ENCODE assay signal across 9 cellular contexts in the genomic region with DNA sequence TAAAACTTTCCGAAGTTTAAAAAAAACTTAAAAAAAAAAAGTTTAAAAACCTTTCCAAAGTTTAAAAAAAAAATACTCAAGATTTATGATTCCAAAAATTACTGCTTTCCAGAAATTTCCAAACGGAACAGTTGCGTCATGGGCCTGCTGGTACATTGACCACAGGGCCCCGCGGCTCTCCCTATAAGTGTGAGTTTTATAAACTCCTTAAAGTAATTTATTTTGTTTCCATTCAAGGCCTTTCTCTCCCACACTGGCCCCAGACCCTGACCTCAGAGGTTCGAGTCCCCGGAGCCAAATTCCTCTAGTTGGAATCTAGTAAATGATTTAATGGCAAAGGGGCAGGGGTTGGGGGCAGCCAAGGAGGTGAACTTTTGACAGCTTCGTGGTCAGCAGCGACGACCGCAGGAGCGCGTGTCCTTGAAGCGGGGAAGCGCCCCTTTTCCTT.
DNase-seq lines count a peak whose midpoint lies in the region; ATAC-seq, FAIRE-seq and TF ChIP-seq lines count a peak whose summit lies in the region.
"Had no signal": no experiment of that assay in that cellular context is flagged by ENCODE, and none has a peak within 500 bp of the region (broad histone marks: within the 10 kb centered on the region; RNA-seq: fewer than 3 reads in every experiment).

No MANE protein-coding gene starts in this region.

- H3K4me3 ChIP-seq in K562: peak overlapping the region; percentile 40; the same call in 1 of the 2 replicates
- H3K4me3 ChIP-seq in suprapubic skin: peak overlapping the region; percentile 69

- peak overlapping the region; percentile 95 for H3K27ac Mint-ChIP-seq in T-helper 1 cell treated with Interleukin-12 subunit alpha and Interleukin-12 subunit beta and Interleukin-4 antibody, amounts not matched to agents 30 μg/mL and 1 μg/mL, for 36 hours

- CTCF ChIA-PET in K562 (lab: Yijun Ruan, JAX; ENCODE audit: low intra/inter-chr PET ratio): no interaction called here

- peak overlapping the region; percentile 93 for H3K4me2 ChIP-seq in K562 (ENCODE audit: insufficient read depth, low read length)

- 0 out of 4 replicates have a peak overlapping the region, but pooled peaks of 1 of the 2 experiments have one; percentile 31 for H3K9ac ChIP-seq in K562 (ENCODE audit: insufficient read depth in 1 of 2, low read depth in 2 of 2, low read length in 2 of 2)

- in situ Hi-C loops in K562 (cut with MboI): no loop called here

- H3K4me1 ChIP-seq in K562 (replicated peaks in 1 of 2; ENCODE audit: control insufficient read depth in 2 of 2, insufficient read depth in 2 of 2, low read length in 2 of 2): peaks cover 2 to 19% of the 10 kb centered on the region in 2 experiments; a peak in 4 of 5 replicates
- peaks cover 31% of the 10 kb centered on the region for H3K4me1 ChIP-seq in suprapubic skin

- FAIRE-seq in K562 (lab: Jason Lieb, UNC): no peak
- no peak for FAIRE-seq in D721Med (lab: Jason Lieb, UNC)
- FAIRE-seq: A204.1 had no signal

- 0 out of 2 replicates have a peak, but pooled peaks cover 4% of the 10 kb centered on the region for H4K20me1 ChIP-seq in K562 (replicated peaks; ENCODE audit: control insufficient read depth, insufficient read depth, low read length)

- no TSS peak for BruUV-seq in K562 (replicated peaks; lab: Mats Ljungman, UMichigan)

- ATAC-seq in K562 (no peak), HG02981 (IDR thresholded peaks at IDR 0.05; ENCODE audit: unreplicated experiment) (no peak)

- no peak for TF ChIP-seq EP300 in K562 (IDR thresholded peaks at IDR 0.05; ENCODE audit: low read length)
- TF ChIP-seq EP300 in suprapubic skin (IDR thresholded peaks at IDR 0.05): no peak

- H3K27me3 ChIP-seq in K562 (ENCODE audit: control insufficient read depth in 2 of 2, insufficient read depth in 2 of 2, low read length in 2 of 2): peaks cover 2 to 20% of the 10 kb centered on the region in 2 experiments; a peak in 4 of 5 replicates
- no peaks in the 10 kb centered on the region for H3K27me3 ChIP-seq in layer of hippocampus (ENCODE audit: control insufficient read depth, insufficient read depth, low read length)
- H3K27me3 ChIP-seq in suprapubic skin: no peaks in the 10 kb centered on the region

- H3K27ac ChIP-seq in K562 (ENCODE audit: extremely low read depth, low read depth, low read length): no peak overlapping the region
- peak overlapping the region; percentile 90 for H3K27ac ChIP-seq in layer of hippocampus (ENCODE audit: low read depth, low read length)
- H3K27ac ChIP-seq in suprapubic skin: peak overlapping the region; percentile 89

- H3K4me3 Mint-ChIP-seq in T-helper 1 cell treated with Interleukin-12 subunit alpha and Interleukin-12 subunit beta and Interleukin-4 antibody, amounts not matched to agents 30 μg/mL and 1 μg/mL, for 36 hours: peak overlapping the region; percentile 89

- POLR2A ChIA-PET in K562 (lab: Yijun Ruan, JAX): interaction anchor here (0.7 kb wide), 1 partner anchor 169 kb away, joined by 3 read pairs; no protein-coding TSS in a partner anchor

- intact Hi-C loops in K562 (cut with micrococcal nuclease): no loop called here

- H3K36me3 Mint-ChIP-seq in T-helper 1 cell treated with Interleukin-12 subunit alpha and Interleukin-12 subunit beta and Interleukin-4 antibody, amounts not matched to agents 30 μg/mL and 1 μg/mL, for 36 hours (ENCODE audit: low read depth): no peaks in the 10 kb centered on the region

- H3K36me3 ChIP-seq in K562 (ENCODE audit: control insufficient read depth, insufficient read depth, low read length) (no peaks in the 10 kb centered on the region), suprapubic skin (no peaks in the 10 kb centered on the region)

- no peaks in the 10 kb centered on the region for H3K9me3 Mint-ChIP-seq in T-helper 1 cell treated with Interleukin-12 subunit alpha and Interleukin-12 subunit beta and Interleukin-4 antibody, amounts not matched to agents 30 μg/mL and 1 μg/mL, for 36 hours

- H3K4me1 Mint-ChIP-seq in T-helper 1 cell treated with Interleukin-12 subunit alpha and Interleukin-12 subunit beta and Interleukin-4 antibody, amounts not matched to agents 30 μg/mL and 1 μg/mL, for 36 hours (ENCODE audit: low read depth): peaks cover 24% of the 10 kb centered on the region

- peaks cover 38% of the 10 kb centered on the region for H3K27me3 Mint-ChIP-seq in T-helper 1 cell treated with Interleukin-12 subunit alpha and Interleukin-12 subunit beta and Interleukin-4 antibody, amounts not matched to agents 30 μg/mL and 1 μg/mL, for 36 hours (ENCODE audit: low read depth)

- DNase-seq in T-helper 1 cell: no peak
- no peak for DNase-seq in K562 (ENCODE audit: extremely low read depth in 1 of 4, low spot score in 3 of 4)
- DNase-seq in suprapubic skin (ENCODE audit: low spot score in 2 of 2): peak in 1 of 2 donors; percentile 86
- no peak for DNase-seq in NCI-H2171 (lab: John Stamatoyannopoulos, UW)
- DNase-seq in D721Med (ENCODE audit: insufficient read length, low spot score): no peak

- TF ChIP-seq POLR2A in K562 (conservative IDR thresholded peaks at IDR 0.05) (no peak), suprapubic skin (IDR thresholded peaks at IDR 0.05) (no peak)

- peak overlapping the region; percentile 98 for H2AFZ ChIP-seq in K562 (ENCODE audit: low read depth, low read length)

- WGBS in K562 (ENCODE audit: insufficient coverage, low coverage, missing lambda C conversion rate): 17% methylated on average over 12 of the region's 15 CpGs
- 12% methylated on average over 15 of the region's 15 CpGs for WGBS in suprapubic skin

- no peak for TF ChIP-seq RAD21 in K562 (CRISPR knock-in tag; conservative IDR thresholded peaks at IDR 0.05 in 1 of 2, IDR thresholded peaks at IDR 0.05 in 1 of 2)

- H3K9me3 ChIP-seq in K562 (replicated peaks; ENCODE audit: control insufficient read depth, insufficient read depth, low read depth, low read length) (no peaks in the 10 kb centered on the region), suprapubic skin (no peaks in the 10 kb centered on the region)

- H3K79me2 ChIP-seq in K562 (ENCODE audit: control insufficient read depth, insufficient read depth, low read length): no peaks in the 10 kb centered on the region

- TF ChIP-seq CTCF in K562 (IDR thresholded peaks at IDR 0.05 in 2 of 3, conservative IDR thresholded peaks at IDR 0.05 in 1 of 3; ENCODE audit: insufficient read depth in 2 of 3, low read depth in 1 of 3, low read length in 3 of 3): no peak
- TF ChIP-seq CTCF in suprapubic skin (IDR thresholded peaks at IDR 0.05): no peak
- TF ChIP-seq CTCF in D721Med (IDR thresholded peaks at IDR 0.05; ENCODE audit: insufficient read depth, missing control alignments): no peak

- H3K9me1 ChIP-seq in K562 (ENCODE audit: control insufficient read depth, insufficient read depth, low read length): peaks cover 4% of the 10 kb centered on the region

TF ChIP-seq in K562, 482 proteins besides CTCF, POLR2A, EP300 and RAD21:
- TF ChIP-seq HEY1 (CRISPR knock-in tag; IDR thresholded peaks at IDR 0.05; ENCODE audit: borderline replicate concordance): no peak
- no peak for TF ChIP-seq NR4A1 (CRISPR knock-in tag; IDR thresholded peaks at IDR 0.05)
- TF ChIP-seq NR4A1 (tag; IDR thresholded peaks at IDR 0.05): 0 out of 2 replicates have a peak, but pooled peaks have one; percentile 22
- TF ChIP-seq, protein P1, sequence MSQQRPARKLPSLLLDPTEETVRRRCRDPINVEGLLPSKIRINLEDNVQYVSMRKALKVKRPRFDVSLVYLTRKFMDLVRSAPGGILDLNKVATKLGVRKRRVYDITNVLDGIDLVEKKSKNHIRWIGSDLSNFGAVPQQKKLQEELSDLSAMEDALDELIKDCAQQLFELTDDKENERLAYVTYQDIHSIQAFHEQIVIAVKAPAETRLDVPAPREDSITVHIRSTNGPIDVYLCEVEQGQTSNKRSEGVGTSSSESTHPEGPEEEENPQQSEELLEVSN (IDR thresholded peaks at IDR 0.05; ENCODE audit: borderline replicate concordance in 1 of 2, extremely low read depth in 1 of 2, insufficient read depth in 1 of 2, insufficient read length in 1 of 2, low read depth in 1 of 2, low read length in 1 of 2, poor library complexity in 1 of 2, severe bottlenecking in 1 of 2): peak; percentile 55 to 81
- no peak for TF ChIP-seq CEBPG (CRISPR knock-in tag; IDR thresholded peaks at IDR 0.05)
- TF ChIP-seq CEBPG (tag; conservative IDR thresholded peaks at IDR 0.05 in 1 of 2, IDR thresholded peaks at IDR 0.05 in 1 of 2): peak in 1 of 2 experiments; percentile 37; a peak in 1 of 4 replicates
- no peak for TF ChIP-seq ZNF695 (CRISPR knock-in tag; IDR thresholded peaks at IDR 0.05)
- peak; percentile 73 for TF ChIP-seq L3MBTL2 (IDR thresholded peaks at IDR 0.05)
